13 cellular contexts compared by ENCODE assay signal in the genomic region with DNA sequence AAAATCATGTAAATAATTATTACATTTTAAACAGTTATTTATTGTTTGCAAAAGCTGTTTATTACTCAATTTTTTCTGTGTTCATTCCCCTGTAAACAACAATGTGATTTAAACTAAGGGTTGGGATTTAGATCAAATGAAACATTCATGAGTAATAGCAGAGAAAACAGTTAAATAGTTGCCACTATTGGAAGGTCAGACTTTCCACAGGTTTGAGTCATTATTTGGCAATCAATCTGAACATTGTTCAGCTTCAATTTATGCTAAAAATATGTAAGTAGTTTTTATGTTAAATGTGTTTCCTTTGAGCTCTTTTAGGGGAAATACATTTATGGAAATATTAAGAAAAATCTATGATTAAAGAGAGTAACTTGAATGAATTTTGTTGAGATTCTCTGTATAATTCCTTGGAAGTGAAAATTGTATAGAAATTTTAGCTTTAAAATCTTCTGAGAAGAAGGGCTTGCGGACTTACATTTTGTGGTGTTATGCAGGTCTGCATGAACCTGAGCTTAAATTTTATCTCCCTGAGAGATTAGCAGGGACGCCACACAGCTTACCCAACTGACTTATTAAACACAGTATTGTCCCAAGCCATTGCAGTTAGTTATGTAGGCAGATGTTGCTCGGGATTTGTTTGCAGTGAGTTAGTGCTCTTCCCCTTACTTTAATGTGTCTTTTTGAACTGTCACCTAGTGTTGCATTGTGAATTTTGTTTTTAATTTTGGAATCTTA.
DNase-seq lines count a peak whose midpoint lies in the region; ATAC-seq and TF ChIP-seq lines count a peak whose summit lies in the region.
"Had no signal": no experiment of that assay in that cellular context is flagged by ENCODE, and none has a peak within 500 bp of the region (broad histone marks: within the 10 kb centered on the region; RNA-seq: fewer than 3 reads in every experiment).

No MANE protein-coding gene starts in this region.

- POLR2A ChIA-PET in SK-N-SH (lab: Yijun Ruan, JAX) = no interaction called here

- TF ChIP-seq RAD21 in SK-N-SH (IDR thresholded peaks at IDR 0.05; ENCODE audit: low read length) = no peak

- no peak overlapping the region for H3K4me3 Mint-ChIP-seq in activated naive CD4-positive, alpha-beta T cell treated with anti-CD3 and anti-CD28 coated beads for 36 hours
- no peak overlapping the region for H3K4me3 Mint-ChIP-seq in glutamatergic neuron (ENCODE audit: unreplicated experiment)

- no peak overlapping the region for H2AFZ ChIP-seq in SK-N-SH (ENCODE audit: low read depth)

- H3K27me3 Mint-ChIP-seq in activated naive CD4-positive, alpha-beta T cell treated with anti-CD3 and anti-CD28 coated beads for 36 hours (ENCODE audit: low read depth) = no peaks in the 10 kb centered on the region
- H3K27me3 Mint-ChIP-seq in glutamatergic neuron (ENCODE audit: unreplicated experiment) = peaks cover 4% of the 10 kb centered on the region

- H3K27ac ChIP-seq in SK-N-SH (ENCODE audit: low read depth in 2 of 2, low read length in 1 of 2) = peak overlapping the region in 1 of 2 experiments; percentile 63; a peak in 2 of 4 replicates

- peak overlapping the region; percentile 41 for H3K27ac Mint-ChIP-seq in activated naive CD4-positive, alpha-beta T cell treated with anti-CD3 and anti-CD28 coated beads for 36 hours
- no peak overlapping the region for H3K27ac Mint-ChIP-seq in glutamatergic neuron (ENCODE audit: unreplicated experiment)

- H3K4me1 Mint-ChIP-seq in activated naive CD4-positive, alpha-beta T cell treated with anti-CD3 and anti-CD28 coated beads for 36 hours (ENCODE audit: low read depth) = peaks cover 63% of the 10 kb centered on the region
- H3K4me1 Mint-ChIP-seq in glutamatergic neuron (ENCODE audit: low read depth, unreplicated experiment) = peaks cover 4% of the 10 kb centered on the region

- H3K36me3 Mint-ChIP-seq in activated naive CD4-positive, alpha-beta T cell treated with anti-CD3 and anti-CD28 coated beads for 36 hours (ENCODE audit: low read depth) = peaks cover 8% of the 10 kb centered on the region
- no peaks in the 10 kb centered on the region for H3K36me3 Mint-ChIP-seq in glutamatergic neuron (ENCODE audit: unreplicated experiment)

- H4K20me1 ChIP-seq in SK-N-SH (ENCODE audit: insufficient read depth) = no peaks in the 10 kb centered on the region

- peak overlapping the region; percentile 41; the same call in 1 of the 2 replicates for H3K9ac ChIP-seq in SK-N-SH

- no peak for TF ChIP-seq CTCF in SK-N-SH (IDR thresholded peaks at IDR 0.05)
- TF ChIP-seq CTCF in glutamatergic neuron (IDR thresholded peaks at IDR 0.05; ENCODE audit: partially characterized antibody, unreplicated experiment) = no peak

- WGBS in SK-N-SH (ENCODE audit: low lambda C conversion rate) = 87% methylated on average over 3 of the region's 3 CpGs

- H3K79me2 ChIP-seq in SK-N-SH (ENCODE audit: insufficient read depth) = no peaks in the 10 kb centered on the region

- peaks cover 0 to 10% of the 10 kb centered on the region in 2 experiments for H3K36me3 ChIP-seq in SK-N-SH (replicated peaks in 1 of 2; ENCODE audit: control insufficient read depth in 1 of 2, insufficient read depth in 2 of 2, low read length in 1 of 2)

- H3K9me3 Mint-ChIP-seq in activated naive CD4-positive, alpha-beta T cell treated with anti-CD3 and anti-CD28 coated beads for 36 hours = no peaks in the 10 kb centered on the region
- H3K9me3 Mint-ChIP-seq in glutamatergic neuron (ENCODE audit: unreplicated experiment) = no peaks in the 10 kb centered on the region

- H3K4me3 ChIP-seq in SK-N-SH (ENCODE audit: low read depth in 2 of 2, low read length in 1 of 2) = peak overlapping the region in 1 of 2 experiments; percentile 1; a peak in 1 of 4 replicates

- H3K27me3 ChIP-seq in SK-N-SH (ENCODE audit: insufficient read depth) = no peaks in the 10 kb centered on the region

- no peak for ATAC-seq in GM18505 (IDR thresholded peaks at IDR 0.05; ENCODE audit: unreplicated experiment)

- H3F3A ChIP-seq in SK-N-SH (replicated peaks; ENCODE audit: insufficient read depth) = peaks cover 31% of the 10 kb centered on the region

- no peak for DNase-seq in activated naive CD4-positive, alpha-beta T cell treated with anti-CD3 and anti-CD28 coated beads for 36 hours
- DNase-seq in activated naive CD4-positive, alpha-beta T cell treated with Interleukin-2 at 50 U/mL for 16 hours = no peak
- no peak for DNase-seq in SK-N-SH
- DNase-seq in fibroblast of peridontal ligament (ENCODE audit: extremely low read depth) = peak; percentile 82
- DNase-seq in stromal cell of bone marrow (ENCODE audit: low read depth) = peak; percentile 75
- no peak for DNase-seq in glutamatergic neuron
- no peak for DNase-seq in GF-D8 (lab: John Stamatoyannopoulos, UW)
- DNase-seq: ACHN, left colon, NCI-H2029 treated with DMSO at 0.1 percent for 48 hours, right cardiac atrium, Right ventricle myocardium superior had no signal

- CTCF ChIA-PET in activated naive CD4-positive, alpha-beta T cell treated with anti-CD3 and anti-CD28 coated beads for 36 hours (lab: Charles Lee) = interaction anchor here (1.2 to 2.3 kb wide), 3 partner anchors 12 to 676 kb away, joined by 3 to 7 read pairs (median 4); no protein-coding TSS in a partner anchor
- CTCF ChIA-PET in SK-N-SH (lab: Yijun Ruan, JAX) = interaction anchor here (0.6 to 0.8 kb wide), 2 partner anchors 38 to 145 kb away, joined by 3 read pairs; a partner anchor contains a TSS

- TF ChIP-seq EP300 in SK-N-SH (IDR thresholded peaks at IDR 0.05; ENCODE audit: borderline replicate concordance in 1 of 2, low read depth in 1 of 2, low read length in 1 of 2) = peak in 1 of 2 experiments; percentile 43; a peak in 1 of 4 replicates

- H3K4me2 ChIP-seq in SK-N-SH = peak overlapping the region; percentile 3; the same call in 1 of the 2 replicates

- no peak for TF ChIP-seq POLR2A in GM18505 (IDR thresholded peaks at IDR 0.05; ENCODE audit: borderline replicate concordance, extremely low read depth, insufficient read depth, insufficient read length)

- peaks cover 0 to 40% of the 10 kb centered on the region in 2 experiments; a peak in 3 of 4 replicates for H3K4me1 ChIP-seq in SK-N-SH (ENCODE audit: control insufficient read depth in 1 of 2, insufficient read depth in 2 of 2, low read depth in 1 of 2, low read length in 1 of 2)

- no peaks in the 10 kb centered on the region for H3K9me2 ChIP-seq in SK-N-SH

- H3K9me3 ChIP-seq in SK-N-SH = no peaks in the 10 kb centered on the region

- intact Hi-C loops in activated naive CD4-positive, alpha-beta T cell treated with anti-CD3 and anti-CD28 coated beads for 36 hours (cut with micrococcal nuclease) = loop anchor here (2.0 to 10.0 kb wide), 3 partner anchors 259 to 1021 kb away; no protein-coding TSS in a partner anchor

TF ChIP-seq in SK-N-SH, 30 proteins besides CTCF, POLR2A, EP300 and RAD21 (continues in another document):
- TF ChIP-seq RXRA (IDR thresholded peaks at IDR 0.05; ENCODE audit: borderline replicate concordance, low read depth) = peak; percentile 47; the same call in 1 of the 2 replicates
- TF ChIP-seq NRF1 (IDR thresholded peaks at IDR 0.05; ENCODE audit: low read depth, low read length) = no peak
- TF ChIP-seq RCOR1 (IDR thresholded peaks at IDR 0.05; ENCODE audit: low read length) = no peak
- TF ChIP-seq SMC3 (IDR thresholded peaks at IDR 0.05; ENCODE audit: low read depth, low read length) = no peak
- peak; percentile 80 for TF ChIP-seq NFIC (IDR thresholded peaks at IDR 0.05; ENCODE audit: borderline replicate concordance)
- no peak for TF ChIP-seq FOXM1 (IDR thresholded peaks at IDR 0.05; ENCODE audit: low read depth)
- TF ChIP-seq, protein P1, sequence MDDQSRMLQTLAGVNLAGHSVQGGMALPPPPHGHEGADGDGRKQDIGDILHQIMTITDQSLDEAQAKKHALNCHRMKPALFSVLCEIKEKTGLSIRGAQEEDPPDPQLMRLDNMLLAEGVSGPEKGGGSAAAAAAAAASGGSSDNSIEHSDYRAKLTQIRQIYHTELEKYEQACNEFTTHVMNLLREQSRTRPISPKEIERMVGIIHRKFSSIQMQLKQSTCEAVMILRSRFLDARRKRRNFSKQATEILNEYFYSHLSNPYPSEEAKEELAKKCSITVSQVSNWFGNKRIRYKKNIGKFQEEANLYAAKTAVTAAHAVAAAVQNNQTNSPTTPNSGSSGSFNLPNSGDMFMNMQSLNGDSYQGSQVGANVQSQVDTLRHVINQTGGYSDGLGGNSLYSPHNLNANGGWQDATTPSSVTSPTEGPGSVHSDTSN (IDR thresholded peaks at IDR 0.05) = peak; percentile 60
- no peak for TF ChIP-seq TAF1 (IDR thresholded peaks at IDR 0.05; ENCODE audit: borderline replicate concordance, low read depth, low read length)
- peak; percentile 69; the same call in 1 of the 2 replicates for TF ChIP-seq TCF12 (IDR thresholded peaks at IDR 0.05)
- no peak for TF ChIP-seq MXI1 (IDR thresholded peaks at IDR 0.05; ENCODE audit: low read depth, low read length)
- TF ChIP-seq TEAD4 (IDR thresholded peaks at IDR 0.05; ENCODE audit: borderline replicate concordance, insufficient read depth) = peak; percentile 23; the same call in 1 of the 2 replicates
- TF ChIP-seq JUND (IDR thresholded peaks at IDR 0.05) = peak; percentile 82
- TF ChIP-seq SIN3A (IDR thresholded peaks at IDR 0.05; ENCODE audit: borderline replicate concordance, low read depth, low read length) = no peak

Comparison
In these comparisons a context has a peak if more than half of its experiments do, and no peak if none do; other contexts are left out.
1. DNase-seq: peak in fibroblast of peridontal ligament (single experiment) and stromal cell of bone marrow (single experiment); none in activated naive CD4-positive, alpha-beta T cell treated with anti-CD3 and anti-CD28 coated beads for 36 hours (single experiment), activated naive CD4-positive, alpha-beta T cell treated with Interleukin-2 at 50 U/mL for 16 hours (single experiment), SK-N-SH (single experiment), glutamatergic neuron (single experiment) and GF-D8 (single experiment).